Comparison of ENCODE assay signal across 10 cellular contexts in the genomic region with DNA sequence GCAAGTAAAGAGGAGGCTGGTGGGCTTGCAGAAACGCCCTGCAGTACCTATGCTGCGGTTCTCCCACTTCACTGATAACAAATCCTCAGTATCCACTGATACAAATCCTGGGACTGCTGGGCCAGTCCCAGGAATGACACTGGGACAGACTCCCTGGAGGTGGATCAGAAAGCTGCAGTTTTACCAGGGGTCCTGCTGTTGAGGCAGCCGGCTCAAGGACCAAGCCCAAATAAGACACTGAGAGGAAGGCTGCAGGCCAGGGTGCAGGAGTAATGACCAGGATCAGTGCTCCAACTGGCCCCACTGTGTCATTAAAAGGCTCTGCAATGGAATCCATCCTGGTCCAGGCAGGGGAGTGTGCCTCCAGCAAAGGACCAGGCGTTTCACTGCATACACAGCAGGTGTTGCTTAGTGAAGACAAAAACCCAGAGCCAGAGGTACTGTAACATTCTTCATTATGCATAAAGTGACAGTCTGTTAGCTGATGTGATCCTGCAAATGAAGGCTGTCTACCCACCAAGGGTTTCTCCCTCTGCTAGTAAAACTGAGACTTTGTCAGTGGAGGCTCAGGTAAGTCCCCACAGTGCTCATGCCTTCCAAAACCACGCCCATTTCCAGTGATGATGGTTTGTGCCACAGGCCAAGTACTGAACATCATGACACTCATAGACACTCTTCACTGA. TPM values are rescaled to one million over a fixed set of nuclear protein-coding genes. Genes with fewer than 3 reads are reported as not detected.
DNase-seq lines count a peak whose midpoint lies in the region; ATAC-seq, FAIRE-seq and TF ChIP-seq lines count a peak whose summit lies in the region.
"Had no signal": no experiment of that assay in that cellular context is flagged by ENCODE, and none has a peak within 500 bp of the region (broad histone marks: within the 10 kb centered on the region; RNA-seq: fewer than 3 reads in every experiment).

No MANE protein-coding gene starts in this region.

- POLR2A ChIA-PET in GM12878 (lab: Charles Lee) = interaction anchor here (1.0 kb wide), 1 partner anchor 21 kb away, joined by 4 read pairs; no protein-coding TSS in a partner anchor

- WGBS in GM12878 (ENCODE audit: insufficient coverage, insufficient replicate concordance, low lambda C conversion rate, missing lambda C conversion rate) = 52% methylated on average over 5 of the region's 5 CpGs

- peaks cover 37% of the 10 kb centered on the region for H3K36me3 ChIP-seq in Karpas-422 (ENCODE audit: insufficient read depth, low read length)
- peaks cover 12 to 29% of the 10 kb centered on the region in 2 experiments; a peak in 3 of 4 replicates for H3K36me3 ChIP-seq in GM12878 (ENCODE audit: control insufficient read depth in 2 of 2, insufficient read depth in 2 of 2, low read length in 1 of 2)

- H3K4me1 ChIP-seq in Karpas-422 (ENCODE audit: low read length) (peaks cover 42% of the 10 kb centered on the region), GM12878 (ENCODE audit: control insufficient read depth, insufficient read depth, low read length) (peaks cover 17% of the 10 kb centered on the region)

- no peak for TF ChIP-seq CTCF in GM12878 (IDR thresholded peaks at IDR 0.05 in 2 of 3, conservative IDR thresholded peaks at IDR 0.05 in 1 of 3; ENCODE audit: control insufficient read depth in 2 of 3, extremely low read depth in 1 of 3, insufficient read depth in 1 of 3, low read depth in 3 of 3, low read length in 3 of 3)

- peak overlapping the region; percentile 78; the same call in 1 of the 2 replicates for H3K27ac ChIP-seq in Karpas-422 (ENCODE audit: low read length)
- H3K27ac ChIP-seq in GM12878 (ENCODE audit: control insufficient read depth, insufficient read depth) = peak overlapping the region; percentile 85; the same call in 1 of the 2 replicates

- no TSS peak for BruUV-seq in GM12878 (replicated peaks; lab: Mats Ljungman, UMichigan)

- TF ChIP-seq POLR2A in GM12878 (IDR thresholded peaks at IDR 0.05; ENCODE audit: low read depth, low read length) = no peak

- H3K9me3 ChIP-seq in Karpas-422 (ENCODE audit: low read length) (no peaks in the 10 kb centered on the region), GM12878 (replicated peaks; ENCODE audit: control insufficient read depth, insufficient read depth, low read length) (no peaks in the 10 kb centered on the region)
- H3K9me3 ChIP-seq: adrenal gland had no signal

- peak; percentile 71 for FAIRE-seq in GM12878 (lab: Jason Lieb, UNC)
- FAIRE-seq: A204.1 had no signal

- no peaks in the 10 kb centered on the region for H3K9me2 ChIP-seq in Karpas-422 (replicated peaks; ENCODE audit: insufficient read depth, low read length)

- RAD21 ChIA-PET in GM12878 (lab: Charles Lee; ENCODE audit: unreplicated experiment) = no interaction called here

- TF ChIP-seq EP300 in GM12878 (IDR thresholded peaks at IDR 0.05; ENCODE audit: borderline replicate concordance in 1 of 2, control insufficient read depth in 1 of 2, low read depth in 2 of 2, low read length in 2 of 2) = no peak

- DNase-seq in NCI-H82 (lab: John Stamatoyannopoulos, UW) (peak; percentile 11), NCI-H82 treated with DMSO at 0.1 percent for 48 hours (lab: John Stamatoyannopoulos, UW; ENCODE audit: unreplicated experiment) (no peak), Karpas-422 (peak; percentile 56), GM12878 (ENCODE audit: low read depth, low spot score) (no peak), amygdala (lab: John Stamatoyannopoulos, UW) (no peak), KBM-7 (no peak)
- DNase-seq in stimulated activated CD4-positive, alpha-beta T cell treated with anti-CD3 and anti-CD28 coated beads, Interleukin-15, amount 100 ng/mL, for 48 hours (ENCODE audit: low read depth in 2 of 2) = peak; percentile 55 to 65

- in situ Hi-C loops in GM12878 (cut with MboI) = loop anchor here (25.0 kb wide), 1 partner anchor 1812 kb away; a partner anchor contains a TSS
- in situ Hi-C loops in KBM-7 (cut with MboI; ENCODE audit: low pct_unique_long_range_greater_than_20kb, low sequenced_read_pairs) = no loop called here

- no peaks in the 10 kb centered on the region for H3K27me3 ChIP-seq in Karpas-422 (ENCODE audit: low read length)
- H3K27me3 ChIP-seq in GM12878 (replicated peaks in 1 of 2; ENCODE audit: control insufficient read depth in 2 of 2, insufficient read depth in 2 of 2, low read length in 1 of 2) = no peaks in the 10 kb centered on the region
- H3K27me3 ChIP-seq: adrenal gland had no signal

- TF ChIP-seq RAD21 in GM12878 (IDR thresholded peaks at IDR 0.05; ENCODE audit: insufficient read depth, low read depth, low read length) = no peak

- H3K4me2 ChIP-seq in Karpas-422 (ENCODE audit: low read depth, low read length, poor library complexity, severe bottlenecking) (peak overlapping the region; percentile 85), GM12878 (ENCODE audit: control insufficient read depth, insufficient read depth) (peak overlapping the region; percentile 58)

- H4K20me1 ChIP-seq in Karpas-422 (ENCODE audit: insufficient read depth, low read depth, low read length) (no peaks in the 10 kb centered on the region; the same call in 1 of the 2 replicates), GM12878 (ENCODE audit: control insufficient read depth, insufficient read depth) (no peaks in the 10 kb centered on the region)

- H3K79me2 ChIP-seq in Karpas-422 (ENCODE audit: low read length) = peaks cover 44% of the 10 kb centered on the region
- peaks cover 26% of the 10 kb centered on the region for H3K79me2 ChIP-seq in GM12878 (ENCODE audit: control insufficient read depth, insufficient read depth, low read length)

- peak overlapping the region; percentile 93 for H3K4me3 ChIP-seq in Karpas-422 (ENCODE audit: low read length)
- peak overlapping the region; percentile 95 for H3K4me3 ChIP-seq in GM12878

- intact Hi-C loops in GM12878 (cut with micrococcal nuclease; ENCODE audit: unreplicated experiment) = loop anchor here (2.0 to 5.0 kb wide), 2 partner anchors 30 to 272 kb away; a partner anchor contains a TSS

- H3K9ac ChIP-seq in Karpas-422 (ENCODE audit: low read length) (peak overlapping the region; percentile 86), GM12878 (ENCODE audit: control insufficient read depth, insufficient read depth, low read length) (no peak overlapping the region)

- ATAC-seq in GM12878 = peak; percentile 63
- no peak for ATAC-seq in HG02678 (IDR thresholded peaks at IDR 0.05; ENCODE audit: unreplicated experiment)

- H2AFZ ChIP-seq in Karpas-422 (ENCODE audit: low read length) (no peak overlapping the region), GM12878 (ENCODE audit: control insufficient read depth, low read depth, low read length) (no peak overlapping the region)

- SMC1A ChIA-PET in GM12878 (lab: Charles Lee; ENCODE audit: uncharacterized antibody, unreplicated experiment) = interaction anchor here (1.0 kb wide), 1 partner anchor 28 kb away, joined by 3 read pairs; no protein-coding TSS in a partner anchor

- CTCF ChIA-PET in GM12878 (lab: Yijun Ruan, JAX) = no interaction called here

RNA-seq across cellular contexts. Expression of a gene that starts 1.4 kb away (rescaled TPM):
- total RNA-seq in Karpas-422 (2014; rRNA removed; shearing (Covaris generic); ENCODE audit: low replicate concordance) = 39.0 and 59.3 TPM in 2 replicates
- 26.8 and 32.5 TPM in 2 replicates for total RNA-seq in GM12878 (2013; cell fraction: nucleolus; rRNA removed)
- 30.1 and 31.6 TPM in 2 replicates for total RNA-seq in GM12878 (2014; rRNA removed)
- 17.3 TPM in 2 replicates for total RNA-seq in GM12878 (2014; rRNA removed; fragmentation: Illumina TruSeq; extraction: Trizol)
- 21.4 and 21.6 TPM in 2 replicates for total RNA-seq in GM12878 (2021)
- polyA plus RNA-seq in GM12878 (2011; ENCODE audit: low read depth) = 13.3 TPM
- polyA plus RNA-seq in GM12878 (2011; rRNA removed) = 39.9 and 40.8 TPM in 2 replicates
- polyA plus RNA-seq in GM12878 (2011; cell fraction: cytosol; rRNA removed) = 42.9 and 49.6 TPM in 2 replicates
- polyA plus RNA-seq in GM12878 (2011; cell fraction: nucleus; rRNA removed) = 18.1 and 18.8 TPM in 2 replicates
- polyA plus RNA-seq in GM12878 (2012) = 20.7 and 21.0 TPM in 2 replicates
- 20.8 and 21.0 TPM in 2 replicates for polyA plus RNA-seq in GM12878 (2014; fragmentation: Illumina TruSeq; extraction: Trizol)
- 10 to 100 TPM in 1 of 2 experiments, 1 to 10 TPM in 1; 6.7 to 10.9 TPM for polyA plus RNA-seq in GM12878 (2014; fragmentation: Nextera tagmentation; extraction: Ambion mirVana)
- polyA plus RNA-seq in GM12878 (2014; rRNA removed) = 38.8 and 39.9 TPM in 2 replicates
- 10 to 100 TPM; 38.2 to 47.0 TPM for polyA plus RNA-seq in GM12878 (2016; fragmentation: Nextera tagmentation; extraction: Ambion mirVana)
- 41.0 and 51.5 TPM in 2 replicates for polyA minus RNA-seq in GM12878 (2011; rRNA and poly(A)+ RNA removed)
- 10.1 and 10.2 TPM in 2 replicates for polyA minus RNA-seq in GM12878 (2011; cell fraction: cytosol; rRNA and poly(A)+ RNA removed)
- polyA minus RNA-seq in GM12878 (2011; cell fraction: nucleus; rRNA and poly(A)+ RNA removed) = 8.7 and 13.7 TPM in 2 replicates

RNA-seq across cellular contexts. Expression of a gene that starts 16.5 kb away (rescaled TPM):
- total RNA-seq in Karpas-422 (2014; rRNA removed; shearing (Covaris generic); ENCODE audit: low replicate concordance) = 53.8 and 62.5 TPM in 2 replicates
- total RNA-seq in GM12878 (2013; cell fraction: nucleolus; rRNA removed) = 5.7 and 6.6 TPM in 2 replicates
- total RNA-seq in GM12878 (2014; rRNA removed) (48.0 and 51.9 TPM in 2 replicates), GM12878 (2014; rRNA removed; fragmentation: Illumina TruSeq; extraction: Trizol) (55.9 and 58.1 TPM in 2 replicates), GM12878 (2021) (41.2 and 42.4 TPM in 2 replicates)
- 32.8 TPM for polyA plus RNA-seq in GM12878 (2011; ENCODE audit: low read depth)
- polyA plus RNA-seq in GM12878 (2011; rRNA removed) (62.3 and 72.3 TPM in 2 replicates), GM12878 (2014; fragmentation: Illumina TruSeq; extraction: Trizol) (66.0 and 78.0 TPM in 2 replicates), GM12878 (2014; fragmentation: Nextera tagmentation; extraction: Ambion mirVana) (100 to 1,000 TPM; 180 to 207 TPM), GM12878 (2014; rRNA removed) (53.8 and 64.4 TPM in 2 replicates), GM12878 (2016; fragmentation: Nextera tagmentation; extraction: Ambion mirVana) (100 to 1,000 TPM; 124 to 131 TPM)
- polyA plus RNA-seq in GM12878 (2011; cell fraction: cytosol; rRNA removed) = 33.8 and 45.2 TPM in 2 replicates
- 21.5 and 26.3 TPM in 2 replicates for polyA plus RNA-seq in GM12878 (2011; cell fraction: nucleus; rRNA removed)
- polyA plus RNA-seq in GM12878 (2012) = 36.6 and 36.9 TPM in 2 replicates
- 18.1 and 18.3 TPM in 2 replicates for polyA minus RNA-seq in GM12878 (2011; rRNA and poly(A)+ RNA removed)
- polyA minus RNA-seq in GM12878 (2011; cell fraction: cytosol; rRNA and poly(A)+ RNA removed) = 8.8 and 10.3 TPM in 2 replicates
- 5.6 and 8.9 TPM in 2 replicates for polyA minus RNA-seq in GM12878 (2011; cell fraction: nucleus; rRNA and poly(A)+ RNA removed)

RNA-seq across cellular contexts. Expression of a gene that starts 17.3 kb away (rescaled TPM):
- total RNA-seq in Karpas-422 (2014; rRNA removed; shearing (Covaris generic); ENCODE audit: low replicate concordance) = 20.0 and 20.2 TPM in 2 replicates
- 16.7 and 16.8 TPM in 2 replicates for total RNA-seq in GM12878 (2013; cell fraction: nucleolus; rRNA removed)
- total RNA-seq in GM12878 (2014; rRNA removed) (14.7 and 15.6 TPM in 2 replicates), GM12878 (2014; rRNA removed; fragmentation: Illumina TruSeq; extraction: Trizol) (12.6 and 13.5 TPM in 2 replicates), GM12878 (2021) (32.2 and 32.7 TPM in 2 replicates)
- 6.7 TPM for polyA plus RNA-seq in GM12878 (2011; ENCODE audit: low read depth)
- polyA plus RNA-seq in GM12878 (2011; rRNA removed) (10.8 and 19.9 TPM in 2 replicates), GM12878 (2014; fragmentation: Illumina TruSeq; extraction: Trizol) (11.5 and 20.2 TPM in 2 replicates), GM12878 (2014; fragmentation: Nextera tagmentation; extraction: Ambion mirVana) (under 1 TPM; 0.34 to 0.60 TPM), GM12878 (2014; rRNA removed) (23.5 and 26.6 TPM in 2 replicates), GM12878 (2016; fragmentation: Nextera tagmentation; extraction: Ambion mirVana) (1 to 10 TPM; 2.1 to 2.8 TPM)
- polyA plus RNA-seq in GM12878 (2011; cell fraction: cytosol; rRNA removed) = 21.5 and 26.0 TPM in 2 replicates
- 28.7 and 32.1 TPM in 2 replicates for polyA plus RNA-seq in GM12878 (2011; cell fraction: nucleus; rRNA removed)
- polyA plus RNA-seq in GM12878 (2012) = 11.0 and 13.2 TPM in 2 replicates
- polyA minus RNA-seq in GM12878 (2011; rRNA and poly(A)+ RNA removed) = 27.6 and 31.8 TPM in 2 replicates
- polyA minus RNA-seq in GM12878 (2011; cell fraction: cytosol; rRNA and poly(A)+ RNA removed) = 9.1 and 12.8 TPM in 2 replicates
- 5.7 and 14.7 TPM in 2 replicates for polyA minus RNA-seq in GM12878 (2011; cell fraction: nucleus; rRNA and poly(A)+ RNA removed)

RNA-seq across cellular contexts. Expression of a gene that starts 30.1 kb away (rescaled TPM):
- 91.5 and 94.9 TPM in 2 replicates for total RNA-seq in Karpas-422 (2014; rRNA removed; shearing (Covaris generic); ENCODE audit: low replicate concordance)
- 37.0 and 38.0 TPM in 2 replicates for total RNA-seq in GM12878 (2013; cell fraction: nucleolus; rRNA removed)
- total RNA-seq in GM12878 (2014; rRNA removed) (73.3 and 74.6 TPM in 2 replicates), GM12878 (2014; rRNA removed; fragmentation: Illumina TruSeq; extraction: Trizol) (73.7 and 79.0 TPM in 2 replicates), GM12878 (2021) (67.2 and 67.5 TPM in 2 replicates)
- 43.2 TPM for polyA plus RNA-seq in GM12878 (2011; ENCODE audit: low read depth)
- polyA plus RNA-seq in GM12878 (2011; rRNA removed) (75.4 and 98.7 TPM in 2 replicates), GM12878 (2014; fragmentation: Illumina TruSeq; extraction: Trizol) (140 and 145 TPM in 2 replicates), GM12878 (2014; fragmentation: Nextera tagmentation; extraction: Ambion mirVana) (100 to 1,000 TPM; 128 to 143 TPM), GM12878 (2014; rRNA removed) (97.3 and 106 TPM in 2 replicates), GM12878 (2016; fragmentation: Nextera tagmentation; extraction: Ambion mirVana) (100 to 1,000 TPM; 140 to 143 TPM)
- polyA plus RNA-seq in GM12878 (2011; cell fraction: cytosol; rRNA removed) = 140 and 141 TPM in 2 replicates
- 90.6 and 105 TPM in 2 replicates for polyA plus RNA-seq in GM12878 (2011; cell fraction: nucleus; rRNA removed)
- 63.7 and 80.1 TPM in 2 replicates for polyA plus RNA-seq in GM12878 (2012)
- 101 and 104 TPM in 2 replicates for polyA minus RNA-seq in GM12878 (2011; rRNA and poly(A)+ RNA removed)
- 28.6 and 31.5 TPM in 2 replicates for polyA minus RNA-seq in GM12878 (2011; cell fraction: cytosol; rRNA and poly(A)+ RNA removed)
- polyA minus RNA-seq in GM12878 (2011; cell fraction: nucleus; rRNA and poly(A)+ RNA removed) = 22.7 and 42.6 TPM in 2 replicates

RNA-seq across cellular contexts. Expression of a gene that starts 30.8 kb away (rescaled TPM):
- 28.1 and 36.5 TPM in 2 replicates for total RNA-seq in Karpas-422 (2014; rRNA removed; shearing (Covaris generic); ENCODE audit: low replicate concordance)
- 42.6 and 46.5 TPM in 2 replicates for total RNA-seq in GM12878 (2013; cell fraction: nucleolus; rRNA removed)
- total RNA-seq in GM12878 (2014; rRNA removed) (46.9 and 53.0 TPM in 2 replicates), GM12878 (2014; rRNA removed; fragmentation: Illumina TruSeq; extraction: Trizol) (40.0 and 40.8 TPM in 2 replicates), GM12878 (2021) (45.4 and 49.3 TPM in 2 replicates)
- 21.3 TPM for polyA plus RNA-seq in GM12878 (2011; ENCODE audit: low read depth)
- polyA plus RNA-seq in GM12878 (2011; rRNA removed) (88.5 and 124 TPM in 2 replicates), GM12878 (2014; fragmentation: Illumina TruSeq; extraction: Trizol) (63.1 and 69.7 TPM in 2 replicates), GM12878 (2014; fragmentation: Nextera tagmentation; extraction: Ambion mirVana) (10 to 100 TPM; 42.8 to 51.2 TPM), GM12878 (2014; rRNA removed) (55.5 and 59.3 TPM in 2 replicates), GM12878 (2016; fragmentation: Nextera tagmentation; extraction: Ambion mirVana) (10 to 100 TPM; 79.1 to 83.4 TPM)
- 49.6 and 68.6 TPM in 2 replicates for polyA plus RNA-seq in GM12878 (2011; cell fraction: cytosol; rRNA removed)
- polyA plus RNA-seq in GM12878 (2011; cell fraction: nucleus; rRNA removed) = 112 and 139 TPM in 2 replicates
- 28.1 and 36.6 TPM in 2 replicates for polyA plus RNA-seq in GM12878 (2012)
- 51.1 and 52.3 TPM in 2 replicates for polyA minus RNA-seq in GM12878 (2011; rRNA and poly(A)+ RNA removed)
- polyA minus RNA-seq in GM12878 (2011; cell fraction: cytosol; rRNA and poly(A)+ RNA removed) = 15.9 and 17.4 TPM in 2 replicates
- 29.9 and 65.0 TPM in 2 replicates for polyA minus RNA-seq in GM12878 (2011; cell fraction: nucleus; rRNA and poly(A)+ RNA removed)

Comparison
In these comparisons a context has a peak if more than half of its experiments do, and no peak if none do; other contexts are left out.
1. DNase-seq: peak in NCI-H82 (single experiment), Karpas-422 (single experiment) and stimulated activated CD4-positive, alpha-beta T cell treated with anti-CD3 and anti-CD28 coated beads, Interleukin-15, amount 100 ng/mL, for 48 hours (2 of 2); none in NCI-H82 treated with DMSO at 0.1 percent for 48 hours (single experiment), GM12878 (single experiment), amygdala (0 of 56) and KBM-7 (single experiment).